1 cellular context compared by ENCODE assay signal in genomic region chr4:40623707-40624106, GRCh38.
TF ChIP-seq lines count a peak whose summit lies in the region.

No MANE protein-coding gene starts in this region.

TF ChIP-seq in GM23338, 12 proteins besides CTCF, POLR2A, EP300 and RAD21 (continued from another document):
- no peak for TF ChIP-seq ZNF462 (CRISPR knock-in tag; IDR thresholded peaks at IDR 0.05)
- no peak for TF ChIP-seq EZH2 (IDR thresholded peaks at IDR 0.05; ENCODE audit: low read depth, unreplicated experiment)
- TF ChIP-seq ETS1 (IDR thresholded peaks at IDR 0.05): no peak
- no peak for TF ChIP-seq POLR2AphosphoS5 (IDR thresholded peaks at IDR 0.05; ENCODE audit: low read depth)
- no peak for TF ChIP-seq REST (IDR thresholded peaks at IDR 0.05; ENCODE audit: unreplicated experiment)
- no peak for TF ChIP-seq ZNF331 (CRISPR knock-in tag; IDR thresholded peaks at IDR 0.05; ENCODE audit: low read depth)
- TF ChIP-seq NANOG (IDR thresholded peaks at IDR 0.05; ENCODE audit: borderline replicate concordance): no peak
- no peak for TF ChIP-seq ZNF114 (CRISPR knock-in tag; IDR thresholded peaks at IDR 0.05)
- TF ChIP-seq EZH2phosphoT487 (IDR thresholded peaks at IDR 0.05; ENCODE audit: unreplicated experiment): no peak
